Comparison of ENCODE assay signal across 8 cellular contexts in genomic region chrX:140057001-140057411, GRCh38.
DNase-seq lines count a peak whose midpoint lies in the region; ATAC-seq and TF ChIP-seq lines count a peak whose summit lies in the region.

No MANE protein-coding gene starts in this region.

- H3K4me1 ChIP-seq in cardiac muscle cell (ENCODE audit: low read depth) = no peaks in the 10 kb centered on the region

- H3K36me3 ChIP-seq in cardiac muscle cell = no peaks in the 10 kb centered on the region

- peak; percentile 79 for TF ChIP-seq CTCF in cardiac muscle cell (IDR thresholded peaks at IDR 0.05; ENCODE audit: low read depth, low read length)

- in situ Hi-C loops in KBM-7 (cut with MboI; ENCODE audit: low pct_unique_long_range_greater_than_20kb, low sequenced_read_pairs) = no loop called here
- in situ Hi-C loops in SK-MEL-5 (cut with HindIII; ENCODE audit: low pct_unique_long_range_greater_than_20kb, low sequenced_read_pairs) = no loop called here

- DNase-seq in GF-D8 (lab: John Stamatoyannopoulos, UW) = peak; percentile 1
- peak; percentile 81 for DNase-seq in KBM-7
- DNase-seq in SK-MEL-5 (ENCODE audit: low read depth, low spot score) = peak; percentile 76
- peak; percentile 62 for DNase-seq in activated naive CD4-positive, alpha-beta T cell treated with anti-CD3 and anti-CD28 coated beads, Interleukin-2, amount 10 ng/mL, durations not matched to agents 7 days and 5 days
- DNase-seq in cardiac muscle cell (ENCODE audit: low read depth in 1 of 2, low spot score in 1 of 2) = peak; percentile 78 to 81
- DNase-seq in pulmonary artery endothelial cell (ENCODE audit: low read depth, low spot score) = peak; percentile 24

- H3K36me3 Mint-ChIP-seq in activated naive CD4-positive, alpha-beta T cell treated with anti-CD3 and anti-CD28 coated beads, Interleukin-2, amount 10 ng/mL, durations not matched to agents 7 days and 5 days = no peaks in the 10 kb centered on the region

- no peak overlapping the region for H3K27ac ChIP-seq in cardiac muscle cell

- H3K9me3 ChIP-seq in cardiac muscle cell (ENCODE audit: low read depth) = no peaks in the 10 kb centered on the region

- no peak overlapping the region for H3K4me3 Mint-ChIP-seq in activated naive CD4-positive, alpha-beta T cell treated with anti-CD3 and anti-CD28 coated beads, Interleukin-2, amount 10 ng/mL, durations not matched to agents 7 days and 5 days

- H3K4me3 ChIP-seq in cardiac muscle cell = no peak overlapping the region

- H3K27me3 Mint-ChIP-seq in activated naive CD4-positive, alpha-beta T cell treated with anti-CD3 and anti-CD28 coated beads, Interleukin-2, amount 10 ng/mL, durations not matched to agents 7 days and 5 days = peaks cover 4% of the 10 kb centered on the region

- no peaks in the 10 kb centered on the region for H3K9me3 Mint-ChIP-seq in activated naive CD4-positive, alpha-beta T cell treated with anti-CD3 and anti-CD28 coated beads, Interleukin-2, amount 10 ng/mL, durations not matched to agents 7 days and 5 days

- CTCF ChIA-PET in activated naive CD4-positive, alpha-beta T cell treated with anti-CD3 and anti-CD28 coated beads, Interleukin-2, amount 10 ng/mL, durations not matched to agents 7 days and 5 days (lab: Charles Lee) = interaction anchor here (1.0 to 1.3 kb wide), 2 partner anchors 10 to 82 kb away, joined by 3 to 4 read pairs; no protein-coding TSS in a partner anchor

- ATAC-seq in GM21723 (IDR thresholded peaks at IDR 0.05; ENCODE audit: unreplicated experiment) (peak; percentile 96), HG03280 (IDR thresholded peaks at IDR 0.05; ENCODE audit: unreplicated experiment) (no peak)

- peaks cover 12% of the 10 kb centered on the region for H3K27me3 ChIP-seq in cardiac muscle cell

- H3K27ac Mint-ChIP-seq in activated naive CD4-positive, alpha-beta T cell treated with anti-CD3 and anti-CD28 coated beads, Interleukin-2, amount 10 ng/mL, durations not matched to agents 7 days and 5 days = no peak overlapping the region

- no peaks in the 10 kb centered on the region for H3K4me1 Mint-ChIP-seq in activated naive CD4-positive, alpha-beta T cell treated with anti-CD3 and anti-CD28 coated beads, Interleukin-2, amount 10 ng/mL, durations not matched to agents 7 days and 5 days

Comparison
In these comparisons a context has a peak if more than half of its experiments do, and no peak if none do; other contexts are left out.
1. DNase-seq: peak in every context shown above with its lines; median percentile 81 in KBM-7; 80 in cardiac muscle cell; 76 in SK-MEL-5; 62 in activated naive CD4-positive, alpha-beta T cell treated with anti-CD3 and anti-CD28 coated beads, Interleukin-2, amount 10 ng/mL, durations not matched to agents 7 days and 5 days; 24 in pulmonary artery endothelial cell; 1 in GF-D8.